Comparison of ENCODE assay signal across 8 cellular contexts in genomic region chr2:55419514-55420243, GRCh38. TPM values are rescaled to one million over a fixed set of nuclear protein-coding genes. Genes with fewer than 3 reads are reported as not detected.
DNase-seq lines count a peak whose midpoint lies in the region; ATAC-seq and TF ChIP-seq lines count a peak whose summit lies in the region.

A gene with protein sequence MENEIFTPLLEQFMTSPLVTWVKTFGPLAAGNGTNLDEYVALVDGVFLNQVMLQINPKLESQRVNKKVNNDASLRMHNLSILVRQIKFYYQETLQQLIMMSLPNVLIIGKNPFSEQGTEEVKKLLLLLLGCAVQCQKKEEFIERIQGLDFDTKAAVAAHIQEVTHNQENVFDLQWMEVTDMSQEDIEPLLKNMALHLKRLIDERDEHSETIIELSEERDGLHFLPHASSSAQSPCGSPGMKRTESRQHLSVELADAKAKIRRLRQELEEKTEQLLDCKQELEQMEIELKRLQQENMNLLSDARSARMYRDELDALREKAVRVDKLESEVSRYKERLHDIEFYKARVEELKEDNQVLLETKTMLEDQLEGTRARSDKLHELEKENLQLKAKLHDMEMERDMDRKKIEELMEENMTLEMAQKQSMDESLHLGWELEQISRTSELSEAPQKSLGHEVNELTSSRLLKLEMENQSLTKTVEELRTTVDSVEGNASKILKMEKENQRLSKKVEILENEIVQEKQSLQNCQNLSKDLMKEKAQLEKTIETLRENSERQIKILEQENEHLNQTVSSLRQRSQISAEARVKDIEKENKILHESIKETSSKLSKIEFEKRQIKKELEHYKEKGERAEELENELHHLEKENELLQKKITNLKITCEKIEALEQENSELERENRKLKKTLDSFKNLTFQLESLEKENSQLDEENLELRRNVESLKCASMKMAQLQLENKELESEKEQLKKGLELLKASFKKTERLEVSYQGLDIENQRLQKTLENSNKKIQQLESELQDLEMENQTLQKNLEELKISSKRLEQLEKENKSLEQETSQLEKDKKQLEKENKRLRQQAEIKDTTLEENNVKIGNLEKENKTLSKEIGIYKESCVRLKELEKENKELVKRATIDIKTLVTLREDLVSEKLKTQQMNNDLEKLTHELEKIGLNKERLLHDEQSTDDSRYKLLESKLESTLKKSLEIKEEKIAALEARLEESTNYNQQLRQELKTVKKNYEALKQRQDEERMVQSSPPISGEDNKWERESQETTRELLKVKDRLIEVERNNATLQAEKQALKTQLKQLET (N-terminal part only) (minus strand): TSS chr2:55419856. CDS start chr2:55419079, 777 bp downstream.

- H3K27me3 ChIP-seq in BJ (ENCODE audit: control insufficient read depth, insufficient read depth, low read length), result no peaks in the 10 kb centered on the region

- DNase-seq in BJ (ENCODE audit: low read depth) (peak; percentile 73), GM19240 (ENCODE audit: insufficient read length, low spot score) (peak; percentile 60), NCI-H524 treated with DMSO at 0.1 percent for 48 hours (lab: John Stamatoyannopoulos, UW) (peak; percentile 85), cortex of kidney (lab: John Stamatoyannopoulos, UW) (peak; percentile 55), left kidney (ENCODE audit: low read depth, low spot score) (peak; percentile 98)
- DNase-seq in activated CD4-positive, alpha-beta T cell treated with anti-CD3 and anti-CD28 coated beads for 48 hours, result peak; percentile 90
- DNase-seq in stimulated activated CD4-positive, alpha-beta T cell treated with anti-CD3 and anti-CD28 coated beads, Interleukin-1b, Interleukin-23, amount 100 ng/mL, for 48 hours, result peak; percentile 88

- peak; percentile 39 for TF ChIP-seq CTCF in BJ (IDR thresholded peaks at IDR 0.05; ENCODE audit: insufficient read depth, low read depth, low read length)

- ATAC-seq in HG03457 (IDR thresholded peaks at IDR 0.05; ENCODE audit: unreplicated experiment), result peak; percentile 73

- peak within 1 kb of the TSS; percentile 100 for H3K4me3 ChIP-seq in BJ (ENCODE audit: low read depth, low read length)

- CTCF ChIA-PET in BJ (lab: Yijun Ruan, JAX), result interaction anchor here (1.4 kb wide), 1 partner anchor 12 kb away, joined by 3 read pairs; no protein-coding TSS in a partner anchor

- H3K36me3 ChIP-seq in BJ (ENCODE audit: control insufficient read depth, insufficient read depth, low read length), result no peaks in the 10 kb centered on the region

- POLR2A ChIA-PET in BJ (lab: Charles Lee), result no interaction called here

RNA-seq across cellular contexts. Expression of the gene that starts here (rescaled TPM):
- 18.7 and 32.9 TPM in 2 replicates for polyA plus RNA-seq in BJ (2011; rRNA removed)
- polyA minus RNA-seq in BJ (2011; rRNA and poly(A)+ RNA removed), result 38.6 and 41.5 TPM in 2 replicates

Comparison
In these comparisons a context has a peak if more than half of its experiments do, and no peak if none do; other contexts are left out.
1. Peak in every context shown above with its lines: DNase-seq, ATAC-seq and H3K4me3 ChIP-seq.